9 cellular contexts compared by ENCODE assay signal in genomic region chr4:87946766-87947165, GRCh38.
"Had no signal": no experiment of that assay in that cellular context is flagged by ENCODE, and none has a peak within 500 bp of the region (broad histone marks: within the 10 kb centered on the region; RNA-seq: fewer than 3 reads in every experiment).

No MANE protein-coding gene starts in this region.

- H3K9ac ChIP-seq: GM23248 had no signal

- H3K4me3 Mint-ChIP-seq: GM23338, H9, HFFc6 had no signal

- H3K4me2 ChIP-seq: GM23338 had no signal

- H3K9me3 Mint-ChIP-seq: HFFc6 had no signal

- H3K27ac Mint-ChIP-seq: GM23338, H9, HFFc6 had no signal

- DNase-seq: GM23248, GOT3, H7, H9, HCEC 1CT, HFFc6 had no signal

- H3K36me3 ChIP-seq: HAP-1 had no signal

- H3K27ac ChIP-seq: GM23248 had no signal

- H2AFZ ChIP-seq: GM23248, GM23338 had no signal

- H3K9me3 ChIP-seq: HAP-1 had no signal

- H3K4me3 ChIP-seq: GM23248, GM23338, HAP-1 had no signal

- FAIRE-seq: H54 had no signal
